ENCODE assay signal across 8 cellular contexts in genomic region chr9:69672828-69673640, GRCh38. TPM values are rescaled to one million over a fixed set of nuclear protein-coding genes. Genes with fewer than 3 reads are reported as not detected.
DNase-seq lines count a peak whose midpoint lies in the region; ATAC-seq and TF ChIP-seq lines count a peak whose summit lies in the region.

No MANE protein-coding gene starts in this region.

- H3K4me1 Mint-ChIP-seq in CD4-positive, alpha-beta T cell (ENCODE audit: low read depth), result peaks cover 20% of the 10 kb centered on the region
- peaks cover 24% of the 10 kb centered on the region for H3K4me1 Mint-ChIP-seq in endothelial cell (ENCODE audit: unreplicated experiment)

- H3K27ac Mint-ChIP-seq in CD4-positive, alpha-beta T cell, result no peak overlapping the region
- no peak overlapping the region for H3K27ac Mint-ChIP-seq in endothelial cell (ENCODE audit: unreplicated experiment)

- no peaks in the 10 kb centered on the region for H3K9me3 Mint-ChIP-seq in CD4-positive, alpha-beta T cell
- no peaks in the 10 kb centered on the region for H3K9me3 Mint-ChIP-seq in endothelial cell (ENCODE audit: unreplicated experiment)

- H3K9me3 ChIP-seq in CD4-positive, alpha-beta T cell (ENCODE audit: control insufficient read depth, low read length), result no peaks in the 10 kb centered on the region
- no peaks in the 10 kb centered on the region for H3K9me3 ChIP-seq in mesodermal cell (ENCODE audit: control insufficient read depth, low read length)

- intact Hi-C loops in CD4-positive, alpha-beta T cell (cut with DNase I, micrococcal nuclease), result loop anchor here (1.0 to 10.0 kb wide), 8 partner anchors 84 to 582 kb away; partner anchors contain the start of gene SMC5 (in 1 of the 2)

- no peak overlapping the region for H3K27ac ChIP-seq in CD4-positive, alpha-beta T cell (ENCODE audit: low read depth, low read length)
- peak overlapping the region; percentile 59 for H3K27ac ChIP-seq in mesodermal cell (ENCODE audit: low read depth, low read length, severe bottlenecking)

- DNase-seq in CD4-positive, alpha-beta T cell, result peak; percentile 47 to 75 (median 56)
- DNase-seq in HK-2 (ENCODE audit: unreplicated experiment) (peak; percentile 52), NCI-H82 treated with DMSO at 0.1 percent for 48 hours (lab: John Stamatoyannopoulos, UW; ENCODE audit: unreplicated experiment) (peak; percentile 53), endothelial cell (ENCODE audit: low spot score) (peak; percentile 91)
- peak; percentile 26 for DNase-seq in activated CD8-positive, alpha-beta memory T cell treated with anti-CD3 and anti-CD28 coated beads, Interleukin-2, amount 50 U/mL, for 24 hours (ENCODE audit: extremely low read depth)
- peak; percentile 40 for DNase-seq in stimulated activated CD8-positive, alpha-beta memory T cell treated with anti-CD3 and anti-CD28 coated beads, Interleukin-15, amount 100 ng/mL, for 1 hour (ENCODE audit: low read depth)

- H3K4me3 Mint-ChIP-seq in CD4-positive, alpha-beta T cell, result peak overlapping the region; percentile 89
- H3K4me3 Mint-ChIP-seq in endothelial cell (ENCODE audit: unreplicated experiment), result peak overlapping the region; percentile 83

- peaks cover 33% of the 10 kb centered on the region for H3K27me3 Mint-ChIP-seq in CD4-positive, alpha-beta T cell
- H3K27me3 Mint-ChIP-seq in endothelial cell (ENCODE audit: unreplicated experiment), result peaks cover 5% of the 10 kb centered on the region

- H3K36me3 Mint-ChIP-seq in CD4-positive, alpha-beta T cell (ENCODE audit: low read depth), result no peaks in the 10 kb centered on the region
- peaks cover 4% of the 10 kb centered on the region for H3K36me3 Mint-ChIP-seq in endothelial cell (ENCODE audit: low read depth, unreplicated experiment)

- no peaks in the 10 kb centered on the region for H3K36me3 ChIP-seq in mesodermal cell (ENCODE audit: control insufficient read depth, insufficient read depth, low read length)

- CTCF ChIA-PET in CD4-positive, alpha-beta T cell (lab: Charles Lee), result interaction anchor here (0.8 to 1.7 kb wide), 5 partner anchors 11 to 637 kb away, joined by 3 to 4 read pairs (median 3); partner anchors contain the start of genes FXN and PTAR1

- H3K4me1 ChIP-seq in mesodermal cell (ENCODE audit: control insufficient read depth, insufficient read depth, low read length, poor library complexity, severe bottlenecking), result peaks cover 11% of the 10 kb centered on the region

- POLR2A ChIA-PET in CD4-positive, alpha-beta T cell (lab: Charles Lee), result interaction anchor here (1.9 kb wide), 1 partner anchor 85 kb away, joined by 8 read pairs; no protein-coding TSS in a partner anchor

- H3K4me3 ChIP-seq in mesodermal cell (ENCODE audit: extremely low read depth, insufficient read depth, low read length, poor library complexity, severe bottlenecking), result peak overlapping the region; percentile 53

- peak; percentile 81 for TF ChIP-seq CTCF in CD4-positive, alpha-beta T cell (IDR thresholded peaks at IDR 0.05)
- TF ChIP-seq CTCF in endothelial cell (IDR thresholded peaks at IDR 0.05; ENCODE audit: unreplicated experiment), result peak; percentile 86

- H3K27me3 ChIP-seq in CD4-positive, alpha-beta T cell (ENCODE audit: control insufficient read depth, insufficient read depth, low read length), result no peaks in the 10 kb centered on the region

- peak; percentile 86 for ATAC-seq in CD4-positive, alpha-beta T cell (ENCODE audit: poor library complexity)
- peak; percentile 90 for ATAC-seq in GM19463 (IDR thresholded peaks at IDR 0.05; ENCODE audit: unreplicated experiment)

- 6% methylated on average over 32 to 40 of the region's 44 CpGs for WGBS in mesodermal cell (ENCODE audit: insufficient coverage in 2 of 2), 2 experiments

RNA-seq across cellular contexts. Expression of gene APBA1, which starts 0.9 kb away (rescaled TPM):
- 1 to 10 TPM in 1 of 2 experiments, under 1 TPM in 1; 0.47 to 1.4 TPM for total RNA-seq in CD4-positive, alpha-beta T cell
- 8.4 TPM for total RNA-seq in endothelial cell (ENCODE audit: unreplicated experiment)
- 1.9 TPM for polyA plus RNA-seq in mesodermal cell (2013, experiment 1 of 2)
- 3.4 TPM for polyA plus RNA-seq in mesodermal cell (2013, experiment 2 of 2)

Comparison
In these comparisons a context has a peak if more than half of its experiments do, and no peak if none do; other contexts are left out.
1. DNase-seq: peak in every context shown above with its lines; median percentile 91 in endothelial cell; 56 in CD4-positive, alpha-beta T cell; 53 in NCI-H82 treated with DMSO at 0.1 percent for 48 hours; 52 in HK-2; 40 in stimulated activated CD8-positive, alpha-beta memory T cell treated with anti-CD3 and anti-CD28 coated beads, Interleukin-15, amount 100 ng/mL, for 1 hour; 26 in activated CD8-positive, alpha-beta memory T cell treated with anti-CD3 and anti-CD28 coated beads, Interleukin-2, amount 50 U/mL, for 24 hours.